Comparison of ENCODE assay signal across 8 cellular contexts in genomic region chr22:41524283-41524682, GRCh38. TPM values are rescaled to one million over a fixed set of nuclear protein-coding genes. Genes with fewer than 3 reads are reported as not detected.
DNase-seq lines count a peak whose midpoint lies in the region; ATAC-seq and TF ChIP-seq lines count a peak whose summit lies in the region.

No MANE protein-coding gene starts in this region.

- H3K27ac ChIP-seq in RWPE1 (peak overlapping the region; percentile 61), esophagus (ENCODE audit: low read depth in 2 of 2, low read length in 1 of 2) (peak overlapping the region; percentile 85 to 87)

- DNase-seq in AG09319 (ENCODE audit: extremely low read depth, low read depth): peak; percentile 23
- no peak for DNase-seq in RWPE1 (ENCODE audit: low spot score)
- DNase-seq in omental fat pad (ENCODE audit: low spot score): peak; percentile 31
- no peak for DNase-seq in NCI-H128 (lab: John Stamatoyannopoulos, UW; ENCODE audit: unreplicated experiment)
- DNase-seq in central memory CD4-positive, alpha-beta T cell: no peak
- no peak for DNase-seq in NCI-H146 treated with DMSO at 0.1 percent for 48 hours (lab: John Stamatoyannopoulos, UW; ENCODE audit: unreplicated experiment)
- DNase-seq in activated CD4-positive, CD25-positive, alpha-beta regulatory T cell (lab: John Stamatoyannopoulos, UW): no peak

- H3K36me3 ChIP-seq in esophagus (ENCODE audit: control insufficient read depth in 2 of 2, insufficient read depth in 2 of 2, low read length in 1 of 2): peaks cover 13 to 59% of the 10 kb centered on the region in 2 donors

- no peak overlapping the region for H3K4me3 ChIP-seq in esophagus (ENCODE audit: low read depth in 1 of 2, low read length in 2 of 2)

- WGBS in esophagus, 2 donors: 48 to 54% methylated on average over 12 of the region's 12 CpGs

- H3K4me1 ChIP-seq in esophagus (ENCODE audit: control insufficient read depth in 2 of 2, insufficient read depth in 2 of 2, low read length in 1 of 2): peaks cover 3 to 18% of the 10 kb centered on the region in 2 donors

- TF ChIP-seq CTCF in AG09319 (IDR thresholded peaks at IDR 0.05; ENCODE audit: low read depth, low read length): no peak
- TF ChIP-seq CTCF in RWPE1 (conservative IDR thresholded peaks at IDR 0.05; ENCODE audit: low read depth): no peak
- TF ChIP-seq CTCF in omental fat pad (IDR thresholded peaks at IDR 0.05): no peak

- CTCF ChIA-PET in RWPE1 (lab: Yijun Ruan, JAX): interaction anchor here (1.0 kb wide), 1 partner anchor 14 kb away, joined by 3 read pairs; no protein-coding TSS in a partner anchor

- ATAC-seq in omental fat pad (ENCODE audit: low FRiP score): no peak

- no peaks in the 10 kb centered on the region for H3K9me3 ChIP-seq in esophagus (ENCODE audit: control insufficient read depth in 2 of 2, insufficient read depth in 1 of 2, low read depth in 1 of 2, low read length in 1 of 2)

- no peaks in the 10 kb centered on the region for H3K27me3 ChIP-seq in esophagus (ENCODE audit: control insufficient read depth in 1 of 2, insufficient read depth in 2 of 2, low read length in 2 of 2)

- POLR2A ChIA-PET in RWPE1 (lab: Yijun Ruan, JAX; ENCODE audit: low non-redundant PET): no interaction called here

RNA-seq across cellular contexts. Expression of gene POLR3H, which starts 20.0 kb away (rescaled TPM):
- polyA plus RNA-seq in esophagus: 10 to 100 TPM; 24.3 to 25.9 TPM
- 10 to 100 TPM; 17.0 to 37.7 (median 22.3) TPM for total RNA-seq in omental fat pad

RNA-seq across cellular contexts. Expression of gene CSDC2, which starts 36.5 kb away (rescaled TPM):
- polyA plus RNA-seq in esophagus: 1 to 10 TPM; 1.1 to 1.2 TPM
- 1 to 10 TPM in 3 of 4 donors, under 1 TPM in 1; 0.32 to 7.8 (median 4.9) TPM for total RNA-seq in omental fat pad

RNA-seq across cellular contexts. Expression of gene ACO2, which starts 55.4 kb away (rescaled TPM):
- polyA plus RNA-seq in esophagus: 10 to 100 TPM; 22.6 to 59.7 TPM
- 100 to 1,000 TPM; 118 to 151 (median 131) TPM for total RNA-seq in omental fat pad

RNA-seq across cellular contexts. Expression of gene PHF5A, which starts 55.8 kb away (rescaled TPM):
- polyA plus RNA-seq in esophagus: 10 to 100 TPM; 41.4 to 61.8 TPM
- total RNA-seq in omental fat pad: 10 to 100 TPM; 35.2 to 46.8 (median 42.3) TPM

Comparison
In these comparisons a context has a peak if more than half of its experiments do, and no peak if none do; other contexts are left out.
1. DNase-seq: peak in AG09319 (single experiment) and omental fat pad (single experiment); none in RWPE1 (single experiment), NCI-H128 (single experiment), central memory CD4-positive, alpha-beta T cell (single experiment), NCI-H146 treated with DMSO at 0.1 percent for 48 hours (single experiment) and activated CD4-positive, CD25-positive, alpha-beta regulatory T cell (0 of 4).